17 cellular contexts compared by ENCODE assay signal in the genomic region with DNA sequence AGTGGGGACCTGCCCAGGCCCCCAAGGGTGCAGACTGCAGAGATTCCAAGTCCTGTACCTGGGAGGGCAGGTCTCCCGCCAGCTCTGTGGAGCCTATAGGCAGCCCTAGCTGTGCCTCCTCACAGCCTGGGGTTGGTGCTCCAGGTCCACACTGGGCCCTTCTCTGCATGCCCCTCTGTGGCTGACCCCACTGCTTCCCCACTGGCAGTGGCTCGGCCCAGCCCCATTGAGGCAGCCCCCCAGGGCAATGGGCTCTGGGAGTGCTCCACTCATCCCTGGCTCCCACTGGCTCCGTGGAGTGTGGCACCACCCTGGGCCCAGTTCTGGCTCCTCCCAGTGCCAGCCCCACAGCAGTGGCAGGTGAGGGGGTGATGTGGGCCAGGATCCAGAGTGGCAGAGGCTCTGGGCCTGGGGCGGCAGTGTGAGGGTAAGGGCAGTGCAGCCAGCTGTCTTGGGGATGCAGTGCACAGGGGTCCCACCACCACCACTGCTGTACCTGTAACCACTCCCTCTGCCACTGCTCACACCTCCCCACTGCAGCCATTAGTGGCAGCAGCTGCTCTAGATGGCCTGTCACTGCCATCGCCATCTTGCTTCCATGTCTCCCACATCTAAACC.
A peak's percentile ranks its signal among the peaks of the same experiment; 100 is the strongest.
DNase-seq lines count a peak whose midpoint lies in the region; ATAC-seq and TF ChIP-seq lines count a peak whose summit lies in the region.
"Had no signal": no experiment of that assay in that cellular context is flagged by ENCODE, and none has a peak within 500 bp of the region (broad histone marks: within the 10 kb centered on the region; RNA-seq: fewer than 3 reads in every experiment).

No MANE protein-coding gene starts in this region.

- H3K36me3 Mint-ChIP-seq in naive thymus-derived CD4-positive, alpha-beta T cell, result no peaks in the 10 kb centered on the region
- no peaks in the 10 kb centered on the region for H3K36me3 Mint-ChIP-seq in activated T-cell treated with anti-CD3 and anti-CD28 coated beads, Interleukin-2, amount 50 U/mL, for 4 hours (ENCODE audit: insufficient read depth)

- TF ChIP-seq EP300 in sigmoid colon (IDR thresholded peaks at IDR 0.05), result no peak

- no peak overlapping the region for H3K4me3 Mint-ChIP-seq in stimulated activated naive CD8-positive, alpha-beta T cell treated with anti-CD3 and anti-CD28 coated beads, Interleukin-15, amount 100 ng/mL, for 72 hours
- H3K4me3 Mint-ChIP-seq in naive thymus-derived CD4-positive, alpha-beta T cell, result no peak overlapping the region
- no peak overlapping the region for H3K4me3 Mint-ChIP-seq in activated T-cell treated with anti-CD3 and anti-CD28 coated beads, Interleukin-2, amount 50 U/mL, for 4 hours
- H3K4me3 Mint-ChIP-seq: B cell; CD4-positive, alpha-beta T cell; GM23338 had no signal

- no peak for TF ChIP-seq CTCF in sigmoid colon (IDR thresholded peaks at IDR 0.05)

- peaks cover 0 to 9% (median 0%) of the 10 kb centered on the region in 3 experiments for H3K9me3 ChIP-seq in naive thymus-derived CD4-positive, alpha-beta T cell (ENCODE audit: control insufficient read depth in 2 of 3, low read length in 3 of 3)
- H3K9me3 ChIP-seq in sigmoid colon (peaks cover 0 to 4% (median 0%) of the 10 kb centered on the region in 4 donors), aorta (ENCODE audit: control insufficient read depth, low read length) (no peaks in the 10 kb centered on the region)

- no peak for TF ChIP-seq POLR2A in sigmoid colon (IDR thresholded peaks at IDR 0.05)

- H3K4me3 ChIP-seq in naive thymus-derived CD4-positive, alpha-beta T cell (ENCODE audit: low read length), result no peak overlapping the region
- no peak overlapping the region for H3K4me3 ChIP-seq in sigmoid colon
- no peak overlapping the region for H3K4me3 ChIP-seq in aorta (ENCODE audit: low read length in 2 of 2)
- H3K4me3 ChIP-seq: GM12878, GM23338 had no signal

- no peaks in the 10 kb centered on the region for H3K36me3 ChIP-seq in naive thymus-derived CD4-positive, alpha-beta T cell (ENCODE audit: control insufficient read depth in 2 of 3, insufficient read depth in 3 of 3, low read length in 3 of 3)
- no peaks in the 10 kb centered on the region for H3K36me3 ChIP-seq in sigmoid colon
- no peaks in the 10 kb centered on the region for H3K36me3 ChIP-seq in aorta (ENCODE audit: control insufficient read depth in 1 of 2, insufficient read depth in 2 of 2, low read length in 1 of 2)

- H3K4me1 ChIP-seq in naive thymus-derived CD4-positive, alpha-beta T cell (ENCODE audit: control insufficient read depth in 2 of 2, insufficient read depth in 2 of 2, low read length in 2 of 2), result no peaks in the 10 kb centered on the region
- no peaks in the 10 kb centered on the region for H3K4me1 ChIP-seq in sigmoid colon
- H3K4me1 ChIP-seq in aorta (ENCODE audit: control insufficient read depth in 1 of 2, insufficient read depth in 2 of 2, low read length in 2 of 2), result no peaks in the 10 kb centered on the region

- no peaks in the 10 kb centered on the region for H3K4me1 Mint-ChIP-seq in stimulated activated naive CD8-positive, alpha-beta T cell treated with anti-CD3 and anti-CD28 coated beads, Interleukin-15, amount 100 ng/mL, for 72 hours
- no peaks in the 10 kb centered on the region for H3K4me1 Mint-ChIP-seq in naive thymus-derived CD4-positive, alpha-beta T cell
- no peaks in the 10 kb centered on the region for H3K4me1 Mint-ChIP-seq in activated T-cell treated with anti-CD3 and anti-CD28 coated beads, Interleukin-2, amount 50 U/mL, for 4 hours (ENCODE audit: low read depth)
- H3K4me1 Mint-ChIP-seq: B cell, GM23338 had no signal

- H3K27me3 Mint-ChIP-seq in stimulated activated naive CD8-positive, alpha-beta T cell treated with anti-CD3 and anti-CD28 coated beads, Interleukin-15, amount 100 ng/mL, for 72 hours, result no peaks in the 10 kb centered on the region
- no peaks in the 10 kb centered on the region for H3K27me3 Mint-ChIP-seq in naive thymus-derived CD4-positive, alpha-beta T cell
- no peaks in the 10 kb centered on the region for H3K27me3 Mint-ChIP-seq in activated T-cell treated with anti-CD3 and anti-CD28 coated beads, Interleukin-2, amount 50 U/mL, for 4 hours (ENCODE audit: low read depth)
- H3K27me3 Mint-ChIP-seq: B cell; CD4-positive, alpha-beta T cell had no signal

- H3K27ac Mint-ChIP-seq in stimulated activated naive CD8-positive, alpha-beta T cell treated with anti-CD3 and anti-CD28 coated beads, Interleukin-15, amount 100 ng/mL, for 72 hours, result no peak overlapping the region
- H3K27ac Mint-ChIP-seq in naive thymus-derived CD4-positive, alpha-beta T cell, result no peak overlapping the region
- H3K27ac Mint-ChIP-seq: B cell; CD4-positive, alpha-beta T cell; GM23338 had no signal

- no peak overlapping the region for H3K27ac ChIP-seq in naive thymus-derived CD4-positive, alpha-beta T cell (ENCODE audit: low read depth, low read length)
- H3K27ac ChIP-seq in sigmoid colon (no peak overlapping the region), aorta (ENCODE audit: low read depth in 1 of 2, low read length in 2 of 2) (no peak overlapping the region)

- no peaks in the 10 kb centered on the region for H3K27me3 ChIP-seq in naive thymus-derived CD4-positive, alpha-beta T cell (ENCODE audit: control insufficient read depth in 2 of 2, insufficient read depth in 2 of 2, low read length in 2 of 2)
- H3K27me3 ChIP-seq in sigmoid colon, result no peaks in the 10 kb centered on the region
- no peaks in the 10 kb centered on the region for H3K27me3 ChIP-seq in aorta (ENCODE audit: control insufficient read depth in 1 of 2, insufficient read depth in 2 of 2, low read length in 1 of 2)

- peak; percentile 31 for ATAC-seq in stimulated activated naive CD8-positive, alpha-beta T cell treated with anti-CD3 and anti-CD28 coated beads, Interleukin-15, amount 100 ng/mL, for 72 hours
- ATAC-seq in stimulated activated naive CD8-positive, alpha-beta T cell treated with anti-CD3 and anti-CD28 coated beads, Interleukin-15, Interleukin-2, amounts not matched to agents 100 U/mL and 50 U/mL, for 24 hours, result no peak
- peak; percentile 20 for ATAC-seq in naive thymus-derived CD4-positive, alpha-beta T cell
- ATAC-seq in aorta (ENCODE audit: low FRiP score) (peak; percentile 19), HG03280 (IDR thresholded peaks at IDR 0.05; ENCODE audit: unreplicated experiment) (no peak)
- ATAC-seq in activated T-cell treated with anti-CD3 and anti-CD28 coated beads, Interleukin-2, amount 50 U/mL, for 4 hours, result no peak
- ATAC-seq: GM12878, GM23338, HepG2 had no signal

- POLR2A ChIA-PET in naive thymus-derived CD4-positive, alpha-beta T cell (lab: Charles Lee), result no interaction called here

- H3K9me3 Mint-ChIP-seq in stimulated activated naive CD8-positive, alpha-beta T cell treated with anti-CD3 and anti-CD28 coated beads, Interleukin-15, amount 100 ng/mL, for 72 hours, result peaks cover 8 to 29% of the 10 kb centered on the region in 2 donors
- peaks cover 2 to 24% (median 5%) of the 10 kb centered on the region in 11 donors for H3K9me3 Mint-ChIP-seq in naive thymus-derived CD4-positive, alpha-beta T cell
- H3K9me3 Mint-ChIP-seq in activated T-cell treated with anti-CD3 and anti-CD28 coated beads, Interleukin-2, amount 50 U/mL, for 4 hours, result peaks cover 2% of the 10 kb centered on the region

- WGBS in sigmoid colon, 2 donors, result 92 to 93% methylated on average over 5 of the region's 5 CpGs
- WGBS in aorta, 2 donors, result 97 to 98% methylated on average over 5 of the region's 5 CpGs

- intact Hi-C loops in naive thymus-derived CD4-positive, alpha-beta T cell (cut with micrococcal nuclease), result no loop called here
- intact Hi-C loops in sigmoid colon (cut with DNase I), result no loop called here
- intact Hi-C loops in aorta (cut with DNase I), result no loop called here

- CTCF ChIA-PET in naive thymus-derived CD4-positive, alpha-beta T cell (lab: Charles Lee), result no interaction called here

- no peak for DNase-seq in stimulated activated naive CD8-positive, alpha-beta T cell treated with anti-CD3 and anti-CD28 coated beads, Interleukin-15, amount 100 ng/mL, for 72 hours
- no peak for DNase-seq in stimulated activated naive CD8-positive, alpha-beta T cell treated with anti-CD3 and anti-CD28 coated beads, Interleukin-15, Interleukin-2, amounts not matched to agents 100 U/mL and 50 U/mL, for 24 hours
- no peak for DNase-seq in naive thymus-derived CD4-positive, alpha-beta T cell
- DNase-seq in sigmoid colon (peak; percentile 60), aorta (no peak), NCI-H510A (lab: John Stamatoyannopoulos, UW) (no peak)
- DNase-seq in activated T-cell treated with anti-CD3 and anti-CD28 coated beads, Interleukin-2, amount 50 U/mL, for 4 hours, result no peak
- DNase-seq: C1 segment of cervical spinal cord; Calu3; CD4-positive, alpha-beta T cell; DMS79; H7 had no signal

Comparison
In these comparisons a context has a peak if more than half of its experiments do, and no peak if none do; other contexts are left out.
1. ATAC-seq: peak in stimulated activated naive CD8-positive, alpha-beta T cell treated with anti-CD3 and anti-CD28 coated beads, Interleukin-15, amount 100 ng/mL, for 72 hours (single experiment), naive thymus-derived CD4-positive, alpha-beta T cell (single experiment) and aorta (single experiment); none in stimulated activated naive CD8-positive, alpha-beta T cell treated with anti-CD3 and anti-CD28 coated beads, Interleukin-15, Interleukin-2, amounts not matched to agents 100 U/mL and 50 U/mL, for 24 hours (single experiment), activated T-cell treated with anti-CD3 and anti-CD28 coated beads, Interleukin-2, amount 50 U/mL, for 4 hours (0 of 2) and HG03280 (single experiment).